Comparison of ENCODE assay signal across 14 cellular contexts in the genomic region with DNA sequence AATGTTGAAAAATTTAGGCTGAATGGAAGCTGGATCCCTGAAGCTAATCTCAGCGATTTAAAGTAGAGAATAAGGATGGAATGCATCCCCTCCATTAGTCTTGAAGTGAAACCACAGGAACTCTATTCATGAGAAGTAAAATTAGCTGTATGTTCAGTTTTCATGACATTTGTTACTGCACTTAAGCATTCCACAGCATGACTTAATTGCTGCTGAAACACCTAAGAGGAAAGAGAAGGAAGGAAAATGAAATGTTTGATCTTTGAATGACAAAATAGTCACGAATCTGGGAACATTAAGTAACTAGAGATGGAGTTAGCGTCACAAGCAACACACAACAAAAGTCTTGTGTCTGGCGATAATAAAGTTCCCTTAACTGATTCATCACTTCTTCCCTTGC.
DNase-seq lines count a peak whose midpoint lies in the region; ATAC-seq and TF ChIP-seq lines count a peak whose summit lies in the region.
"Had no signal": no experiment of that assay in that cellular context is flagged by ENCODE, and none has a peak within 500 bp of the region (broad histone marks: within the 10 kb centered on the region; RNA-seq: fewer than 3 reads in every experiment).

No MANE protein-coding gene starts in this region.

- H3K27me3 ChIP-seq in PC-9 (ENCODE audit: insufficient read depth, low read depth) (no peaks in the 10 kb centered on the region), smooth muscle cell (ENCODE audit: low read depth) (no peaks in the 10 kb centered on the region)
- H3K27me3 ChIP-seq: MG63 had no signal

- H3K36me3 ChIP-seq in PC-9 (ENCODE audit: low read depth) (no peaks in the 10 kb centered on the region), smooth muscle cell (ENCODE audit: low read depth) (no peaks in the 10 kb centered on the region)
- H3K36me3 ChIP-seq: heart right ventricle, MG63 had no signal

- H2AFZ ChIP-seq in PC-9 (no peak overlapping the region; the same call in 1 of the 2 replicates), smooth muscle cell (ENCODE audit: low read depth) (no peak overlapping the region)

- intact Hi-C loops in activated CD4-positive, alpha-beta T cell treated with anti-CD3 and anti-CD28 coated beads for 36 hours (cut with DNase I, micrococcal nuclease): loop anchor here (2.0 to 5.0 kb wide), 4 partner anchors 229 to 434 kb away; partner anchors contain the start of gene C6orf62 (in 1 of the 2)
- intact Hi-C loops in activated CD4-positive, alpha-beta T cell treated with anti-CD3 and anti-CD28 coated beads, Interleukin-2, amount 10 ng/mL, durations not matched to agents 24 days and 14 days (cut with micrococcal nuclease): loop anchor here (5.0 kb wide), 3 partner anchors 239 to 434 kb away; no protein-coding TSS in a partner anchor
- intact Hi-C loops in PC-9 (cut with micrococcal nuclease; ENCODE audit: unreplicated experiment): loop anchor here (2.0 to 10.0 kb wide), 3 partner anchors 54 to 492 kb away; partner anchors contain the start of gene C6orf62

- H3K4me1 ChIP-seq in PC-9 (replicated peaks; ENCODE audit: insufficient read depth) (peaks cover 55% of the 10 kb centered on the region), smooth muscle cell (ENCODE audit: low read depth) (peaks cover 9% of the 10 kb centered on the region)

- H3K79me2 ChIP-seq in PC-9 (ENCODE audit: low read depth) (no peaks in the 10 kb centered on the region), smooth muscle cell (ENCODE audit: low read depth) (no peaks in the 10 kb centered on the region)

- H3K4me3 Mint-ChIP-seq in activated CD4-positive, alpha-beta T cell treated with anti-CD3 and anti-CD28 coated beads for 36 hours: no peak overlapping the region
- no peak overlapping the region for H3K4me3 Mint-ChIP-seq in activated CD4-positive, alpha-beta T cell treated with anti-CD3 and anti-CD28 coated beads, Interleukin-2, amount 10 ng/mL, durations not matched to agents 24 days and 14 days
- no peak overlapping the region for H3K4me3 Mint-ChIP-seq in glutamatergic neuron (ENCODE audit: unreplicated experiment)
- no peak overlapping the region for H3K4me3 Mint-ChIP-seq in activated CD4-positive, alpha-beta memory T cell treated with anti-CD3 and anti-CD28 coated beads, Interleukin-2, amount 10 ng/mL, durations not matched to agents 7 days and 5 days
- H3K4me3 Mint-ChIP-seq: nephron progenitor cell; stimulated activated naive CD8-positive, alpha-beta T cell treated with anti-CD3 and anti-CD28 coated beads, Interleukin-15, Interleukin-2, amounts not matched to agents 100 ng/mL and 50 ng/mL, for 24 hours had no signal

- POLR2A ChIA-PET in activated CD4-positive, alpha-beta T cell treated with anti-CD3 and anti-CD28 coated beads for 36 hours (lab: Charles Lee): no interaction called here
- POLR2A ChIA-PET in PC-9 (lab: Charles Lee; ENCODE audit: unreplicated experiment): no interaction called here
- POLR2A ChIA-PET in activated CD4-positive, alpha-beta memory T cell treated with anti-CD3 and anti-CD28 coated beads, Interleukin-2, amount 10 ng/mL, durations not matched to agents 7 days and 5 days (lab: Charles Lee): interaction anchor here (1.0 to 6.4 kb wide), 5 partner anchors 10 to 241 kb away, joined by 3 to 59 read pairs (median 15); partner anchors contain the start of gene GMNN

- CTCF ChIA-PET in activated CD4-positive, alpha-beta T cell treated with anti-CD3 and anti-CD28 coated beads for 36 hours (lab: Charles Lee): interaction anchor here (0.6 to 5.6 kb wide), 12 partner anchors 8 to 218 kb away, joined by 3 to 41 read pairs (median 4); partner anchors contain the start of gene ARMH2
- CTCF ChIA-PET in PC-9 (lab: Charles Lee): interaction anchor here (0.5 to 1.0 kb wide), 2 partner anchors 25 to 52 kb away, joined by 3 read pairs; no protein-coding TSS in a partner anchor
- CTCF ChIA-PET in activated CD4-positive, alpha-beta memory T cell treated with anti-CD3 and anti-CD28 coated beads, Interleukin-2, amount 10 ng/mL, durations not matched to agents 7 days and 5 days (lab: Charles Lee): interaction anchor here (0.6 to 6.0 kb wide), 5 partner anchors 8 to 160 kb away, joined by 4 to 153 read pairs (median 41); no protein-coding TSS in a partner anchor

- ATAC-seq in activated CD4-positive, alpha-beta T cell treated with anti-CD3 and anti-CD28 coated beads for 36 hours: no peak
- ATAC-seq: heart right ventricle, left colon had no signal

- peaks cover 3% of the 10 kb centered on the region for H3K9me3 ChIP-seq in PC-9 (ENCODE audit: insufficient read depth, low read depth)
- no peaks in the 10 kb centered on the region for H3K9me3 ChIP-seq in smooth muscle cell (replicated peaks; ENCODE audit: low read depth)
- H3K9me3 ChIP-seq: heart right ventricle, MG63, SK-N-SH had no signal

- TF ChIP-seq CTCF in PC-9 (conservative IDR thresholded peaks at IDR 0.05): no peak
- no peak for TF ChIP-seq CTCF in glutamatergic neuron (IDR thresholded peaks at IDR 0.05; ENCODE audit: partially characterized antibody, unreplicated experiment)
- no peak for TF ChIP-seq CTCF in smooth muscle cell (IDR thresholded peaks at IDR 0.05; ENCODE audit: borderline replicate concordance, insufficient read depth, poor library complexity, severe bottlenecking)

- no peak for DNase-seq in activated CD4-positive, alpha-beta T cell treated with anti-CD3 and anti-CD28 coated beads for 36 hours
- no peak for DNase-seq in activated CD4-positive, alpha-beta T cell treated with anti-CD3 and anti-CD28 coated beads, Interleukin-2, amount 10 ng/mL, durations not matched to agents 24 days and 14 days
- DNase-seq in PC-9 (peak in 1 of 2 experiments; percentile 73), glutamatergic neuron (no peak), smooth muscle cell (lab: John Stamatoyannopoulos, UW; ENCODE audit: unreplicated experiment) (no peak), NCI-H128 (lab: John Stamatoyannopoulos, UW; ENCODE audit: unreplicated experiment) (no peak)
- no peak for DNase-seq in activated CD4-positive, alpha-beta memory T cell treated with anti-CD3 and anti-CD28 coated beads, Interleukin-2, amount 10 ng/mL, durations not matched to agents 7 days and 5 days
- DNase-seq in activated CD8-positive, alpha-beta memory T cell treated with anti-CD3 and anti-CD28 coated beads, Interleukin-2, amount 50 U/mL, for 4 hours: no peak
- DNase-seq: heart right ventricle, left colon, MG63, nephron progenitor cell, SK-N-SH had no signal

- H3K4me2 ChIP-seq in PC-9 (no peak overlapping the region), smooth muscle cell (peak overlapping the region; percentile 41)
- H3K4me2 ChIP-seq: SK-N-SH had no signal

- no peaks in the 10 kb centered on the region for H3K9me3 Mint-ChIP-seq in activated CD4-positive, alpha-beta T cell treated with anti-CD3 and anti-CD28 coated beads for 36 hours (ENCODE audit: low read depth)
- H3K9me3 Mint-ChIP-seq in activated CD4-positive, alpha-beta T cell treated with anti-CD3 and anti-CD28 coated beads, Interleukin-2, amount 10 ng/mL, durations not matched to agents 24 days and 14 days: no peaks in the 10 kb centered on the region
- no peaks in the 10 kb centered on the region for H3K9me3 Mint-ChIP-seq in glutamatergic neuron (ENCODE audit: unreplicated experiment)
- no peaks in the 10 kb centered on the region for H3K9me3 Mint-ChIP-seq in activated CD4-positive, alpha-beta memory T cell treated with anti-CD3 and anti-CD28 coated beads, Interleukin-2, amount 10 ng/mL, durations not matched to agents 7 days and 5 days
- H3K9me3 Mint-ChIP-seq: stimulated activated naive CD8-positive, alpha-beta T cell treated with anti-CD3 and anti-CD28 coated beads, Interleukin-15, Interleukin-2, amounts not matched to agents 100 ng/mL and 50 ng/mL, for 24 hours had no signal

- peak overlapping the region; percentile 37 for H3K27ac Mint-ChIP-seq in activated CD4-positive, alpha-beta T cell treated with anti-CD3 and anti-CD28 coated beads for 36 hours
- H3K27ac Mint-ChIP-seq in activated CD4-positive, alpha-beta T cell treated with anti-CD3 and anti-CD28 coated beads, Interleukin-2, amount 10 ng/mL, durations not matched to agents 24 days and 14 days: no peak overlapping the region
- H3K27ac Mint-ChIP-seq in glutamatergic neuron (ENCODE audit: unreplicated experiment): peak overlapping the region; percentile 17
- no peak overlapping the region for H3K27ac Mint-ChIP-seq in activated CD4-positive, alpha-beta memory T cell treated with anti-CD3 and anti-CD28 coated beads, Interleukin-2, amount 10 ng/mL, durations not matched to agents 7 days and 5 days
- H3K27ac Mint-ChIP-seq: nephron progenitor cell; stimulated activated naive CD8-positive, alpha-beta T cell treated with anti-CD3 and anti-CD28 coated beads, Interleukin-15, Interleukin-2, amounts not matched to agents 100 ng/mL and 50 ng/mL, for 24 hours had no signal

- whole genome bisulfite sequencing in smooth muscle cell (ENCODE audit: low lambda C conversion rate): 34% methylated on average over 4 of the region's 4 CpGs

- H3K27ac ChIP-seq in PC-9 (peak overlapping the region; percentile 46), smooth muscle cell (ENCODE audit: low read depth) (peak overlapping the region; percentile 88)

- no peaks in the 10 kb centered on the region for H4K20me1 ChIP-seq in PC-9 (ENCODE audit: insufficient read depth)
- H4K20me1 ChIP-seq in smooth muscle cell (ENCODE audit: low read depth): no peaks in the 10 kb centered on the region

- H3K4me1 Mint-ChIP-seq in activated CD4-positive, alpha-beta T cell treated with anti-CD3 and anti-CD28 coated beads for 36 hours: peaks cover 60% of the 10 kb centered on the region
- peaks cover 31% of the 10 kb centered on the region for H3K4me1 Mint-ChIP-seq in activated CD4-positive, alpha-beta T cell treated with anti-CD3 and anti-CD28 coated beads, Interleukin-2, amount 10 ng/mL, durations not matched to agents 24 days and 14 days
- H3K4me1 Mint-ChIP-seq in glutamatergic neuron (ENCODE audit: low read depth, unreplicated experiment): peaks cover 16% of the 10 kb centered on the region
- H3K4me1 Mint-ChIP-seq in activated CD4-positive, alpha-beta memory T cell treated with anti-CD3 and anti-CD28 coated beads, Interleukin-2, amount 10 ng/mL, durations not matched to agents 7 days and 5 days: peaks cover 49% of the 10 kb centered on the region

- H3K9ac ChIP-seq in smooth muscle cell (ENCODE audit: low read depth): no peak overlapping the region
- H3K9ac ChIP-seq: SK-N-SH had no signal

- H3K36me3 Mint-ChIP-seq in activated CD4-positive, alpha-beta T cell treated with anti-CD3 and anti-CD28 coated beads for 36 hours (ENCODE audit: low read depth): no peaks in the 10 kb centered on the region
- H3K36me3 Mint-ChIP-seq in activated CD4-positive, alpha-beta T cell treated with anti-CD3 and anti-CD28 coated beads, Interleukin-2, amount 10 ng/mL, durations not matched to agents 24 days and 14 days (ENCODE audit: low read depth): peaks cover 5% of the 10 kb centered on the region
- no peaks in the 10 kb centered on the region for H3K36me3 Mint-ChIP-seq in glutamatergic neuron (ENCODE audit: unreplicated experiment)
- peaks cover 11% of the 10 kb centered on the region for H3K36me3 Mint-ChIP-seq in activated CD4-positive, alpha-beta memory T cell treated with anti-CD3 and anti-CD28 coated beads, Interleukin-2, amount 10 ng/mL, durations not matched to agents 7 days and 5 days (ENCODE audit: low read depth)

- no TSS peak for BruUV-seq in PC-9 (replicated peaks; lab: Mats Ljungman, UMichigan)

- H3K9me2 ChIP-seq in PC-9 (ENCODE audit: insufficient read depth): no peaks in the 10 kb centered on the region
- H3K9me2 ChIP-seq: SK-N-SH had no signal

- H3K27me3 Mint-ChIP-seq in activated CD4-positive, alpha-beta T cell treated with anti-CD3 and anti-CD28 coated beads for 36 hours: no peaks in the 10 kb centered on the region
- H3K27me3 Mint-ChIP-seq in activated CD4-positive, alpha-beta T cell treated with anti-CD3 and anti-CD28 coated beads, Interleukin-2, amount 10 ng/mL, durations not matched to agents 24 days and 14 days: no peaks in the 10 kb centered on the region
- no peaks in the 10 kb centered on the region for H3K27me3 Mint-ChIP-seq in glutamatergic neuron (ENCODE audit: unreplicated experiment)
- no peaks in the 10 kb centered on the region for H3K27me3 Mint-ChIP-seq in activated CD4-positive, alpha-beta memory T cell treated with anti-CD3 and anti-CD28 coated beads, Interleukin-2, amount 10 ng/mL, durations not matched to agents 7 days and 5 days
- H3K27me3 Mint-ChIP-seq: stimulated activated naive CD8-positive, alpha-beta T cell treated with anti-CD3 and anti-CD28 coated beads, Interleukin-15, Interleukin-2, amounts not matched to agents 100 ng/mL and 50 ng/mL, for 24 hours had no signal

- H3F3A ChIP-seq in PC-9 (ENCODE audit: insufficient read depth, low read depth) (peaks cover 36% of the 10 kb centered on the region), smooth muscle cell (ENCODE audit: low read depth) (peaks cover 10% of the 10 kb centered on the region)

- H3K4me3 ChIP-seq in PC-9 (no peak overlapping the region), smooth muscle cell (no peak overlapping the region)
- H3K4me3 ChIP-seq: heart right ventricle, MG63 had no signal

Comparison
In these comparisons a context has a peak if more than half of its experiments do, and no peak if none do; other contexts are left out.
1. H3K27ac Mint-ChIP-seq: peak in activated CD4-positive, alpha-beta T cell treated with anti-CD3 and anti-CD28 coated beads for 36 hours (single experiment) and glutamatergic neuron (single experiment); none in activated CD4-positive, alpha-beta T cell treated with anti-CD3 and anti-CD28 coated beads, Interleukin-2, amount 10 ng/mL, durations not matched to agents 24 days and 14 days (single experiment) and activated CD4-positive, alpha-beta memory T cell treated with anti-CD3 and anti-CD28 coated beads, Interleukin-2, amount 10 ng/mL, durations not matched to agents 7 days and 5 days (single experiment).